18 cellular contexts compared by ENCODE assay signal in genomic region chr13:77397636-77398035, GRCh38.
DNase-seq lines count a peak whose midpoint lies in the region; ATAC-seq and TF ChIP-seq lines count a peak whose summit lies in the region.
"Had no signal": no experiment of that assay in that cellular context is flagged by ENCODE, and none has a peak within 500 bp of the region (broad histone marks: within the 10 kb centered on the region; RNA-seq: fewer than 3 reads in every experiment).

No MANE protein-coding gene starts in this region.

- H2AFZ ChIP-seq in smooth muscle cell (ENCODE audit: low read depth), result no peak overlapping the region

- H3K27me3 ChIP-seq in smooth muscle cell (ENCODE audit: low read depth) (no peaks in the 10 kb centered on the region), ovary (no peaks in the 10 kb centered on the region)
- H3K27me3 ChIP-seq: MG63 had no signal

- H3K4me1 ChIP-seq in smooth muscle cell (ENCODE audit: low read depth), result no peaks in the 10 kb centered on the region
- no peaks in the 10 kb centered on the region for H3K4me1 ChIP-seq in ovary (ENCODE audit: insufficient read depth)
- H3K4me1 ChIP-seq in mucosa of descending colon (ENCODE audit: low read depth), result no peaks in the 10 kb centered on the region

- 96% methylated on average over 2 of the region's 2 CpGs for WGBS in smooth muscle cell (ENCODE audit: low lambda C conversion rate)
- WGBS in ovary, 3 donors, result 58 to 76% (median 72%) methylated on average over 2 of the region's 2 CpGs

- H3K9ac ChIP-seq in smooth muscle cell (ENCODE audit: low read depth), result no peak overlapping the region

- TF ChIP-seq CTCF in AG10803 (conservative IDR thresholded peaks at IDR 0.05; ENCODE audit: low read length) (no peak), choroid plexus epithelial cell (conservative IDR thresholded peaks at IDR 0.05; ENCODE audit: low read depth, low read length) (no peak), smooth muscle cell (IDR thresholded peaks at IDR 0.05; ENCODE audit: borderline replicate concordance, insufficient read depth, poor library complexity, severe bottlenecking) (no peak), ovary (IDR thresholded peaks at IDR 0.05) (no peak), mucosa of descending colon (IDR thresholded peaks at IDR 0.05) (no peak)

- H3K4me2 ChIP-seq in smooth muscle cell, result no peak overlapping the region

- DNase-seq in AG10803 (ENCODE audit: low read depth), result peak; percentile 46
- peak; percentile 55 for DNase-seq in choroid plexus epithelial cell (ENCODE audit: low read depth)
- peak; percentile 36 for DNase-seq in iris pigment epithelial cell (ENCODE audit: low read depth)
- no peak for DNase-seq in smooth muscle cell (lab: John Stamatoyannopoulos, UW; ENCODE audit: unreplicated experiment)
- no peak for DNase-seq in NCI-H82 treated with DMSO at 0.1 percent for 48 hours (lab: John Stamatoyannopoulos, UW; ENCODE audit: unreplicated experiment)
- no peak for DNase-seq in ovary
- DNase-seq in mucosa of descending colon, result no peak
- DNase-seq: CD4-positive, alpha-beta T cell; EL; H7; MG63; NCI-H1092; NCI-H1436 treated with DMSO at 0.1 percent for 48 hours; NCI-H2029; NCI-H345; OCI-M1; Right ventricle myocardium superior had no signal

- ATAC-seq in mucosa of descending colon, result no peak

- no peak overlapping the region for H3K4me3 ChIP-seq in AG10803 (ENCODE audit: low read length)
- H3K4me3 ChIP-seq in choroid plexus epithelial cell (ENCODE audit: low read depth, low read length), result no peak overlapping the region
- H3K4me3 ChIP-seq in smooth muscle cell, result no peak overlapping the region
- H3K4me3 ChIP-seq in ovary, result no peak overlapping the region
- no peak overlapping the region for H3K4me3 ChIP-seq in mucosa of descending colon
- H3K4me3 ChIP-seq: MG63 had no signal

- no peak for TF ChIP-seq EP300 in Ishikawa (IDR thresholded peaks at IDR 0.05; ENCODE audit: borderline replicate concordance)
- TF ChIP-seq EP300 in ovary (IDR thresholded peaks at IDR 0.05), result no peak

- no peak for TF ChIP-seq RAD21 in Ishikawa (IDR thresholded peaks at IDR 0.05; ENCODE audit: low read depth)

- H3F3A ChIP-seq in smooth muscle cell (ENCODE audit: low read depth), result no peaks in the 10 kb centered on the region

- no peaks in the 10 kb centered on the region for H4K20me1 ChIP-seq in smooth muscle cell (ENCODE audit: low read depth)

- no peak overlapping the region for H3K27ac ChIP-seq in smooth muscle cell (ENCODE audit: low read depth)
- H3K27ac ChIP-seq in ovary, result no peak overlapping the region

- intact Hi-C loops in ovary (cut with DNase I), result loop anchor here in 1 of 4 donors (5.0 kb wide), 1 partner anchor 160 kb away; no protein-coding TSS in a partner anchor
- intact Hi-C loops in mucosa of descending colon (cut with DNase I, micrococcal nuclease), result no loop called here

- H3K9me3 ChIP-seq in smooth muscle cell (replicated peaks; ENCODE audit: low read depth) (no peaks in the 10 kb centered on the region), ovary (no peaks in the 10 kb centered on the region), mucosa of descending colon (no peaks in the 10 kb centered on the region)
- H3K9me3 ChIP-seq: MG63 had no signal

- no peaks in the 10 kb centered on the region for H3K79me2 ChIP-seq in smooth muscle cell (ENCODE audit: low read depth)

- no peaks in the 10 kb centered on the region for H3K36me3 ChIP-seq in smooth muscle cell (ENCODE audit: low read depth)
- H3K36me3 ChIP-seq in ovary, result no peaks in the 10 kb centered on the region
- H3K36me3 ChIP-seq in mucosa of descending colon (ENCODE audit: low read depth), result no peaks in the 10 kb centered on the region
- H3K36me3 ChIP-seq: MG63 had no signal

- no peak for TF ChIP-seq POLR2A in ovary (IDR thresholded peaks at IDR 0.05)

TF ChIP-seq in Ishikawa, 13 proteins besides CTCF, POLR2A, EP300 and RAD21:
- TF ChIP-seq TEAD4 (IDR thresholded peaks at IDR 0.05) (peak; percentile 41; the same call in 1 of the 2 replicates), TAF1 (IDR thresholded peaks at IDR 0.05; ENCODE audit: low read depth) (no peak)

Comparison
In these comparisons a context has a peak if more than half of its experiments do, and no peak if none do; other contexts are left out.
1. DNase-seq: peak in AG10803 (single experiment), choroid plexus epithelial cell (single experiment) and iris pigment epithelial cell (single experiment); none in smooth muscle cell (single experiment), NCI-H82 treated with DMSO at 0.1 percent for 48 hours (single experiment), ovary (0 of 5) and mucosa of descending colon (0 of 3).